10 cellular contexts compared by ENCODE assay signal in the genomic region with DNA sequence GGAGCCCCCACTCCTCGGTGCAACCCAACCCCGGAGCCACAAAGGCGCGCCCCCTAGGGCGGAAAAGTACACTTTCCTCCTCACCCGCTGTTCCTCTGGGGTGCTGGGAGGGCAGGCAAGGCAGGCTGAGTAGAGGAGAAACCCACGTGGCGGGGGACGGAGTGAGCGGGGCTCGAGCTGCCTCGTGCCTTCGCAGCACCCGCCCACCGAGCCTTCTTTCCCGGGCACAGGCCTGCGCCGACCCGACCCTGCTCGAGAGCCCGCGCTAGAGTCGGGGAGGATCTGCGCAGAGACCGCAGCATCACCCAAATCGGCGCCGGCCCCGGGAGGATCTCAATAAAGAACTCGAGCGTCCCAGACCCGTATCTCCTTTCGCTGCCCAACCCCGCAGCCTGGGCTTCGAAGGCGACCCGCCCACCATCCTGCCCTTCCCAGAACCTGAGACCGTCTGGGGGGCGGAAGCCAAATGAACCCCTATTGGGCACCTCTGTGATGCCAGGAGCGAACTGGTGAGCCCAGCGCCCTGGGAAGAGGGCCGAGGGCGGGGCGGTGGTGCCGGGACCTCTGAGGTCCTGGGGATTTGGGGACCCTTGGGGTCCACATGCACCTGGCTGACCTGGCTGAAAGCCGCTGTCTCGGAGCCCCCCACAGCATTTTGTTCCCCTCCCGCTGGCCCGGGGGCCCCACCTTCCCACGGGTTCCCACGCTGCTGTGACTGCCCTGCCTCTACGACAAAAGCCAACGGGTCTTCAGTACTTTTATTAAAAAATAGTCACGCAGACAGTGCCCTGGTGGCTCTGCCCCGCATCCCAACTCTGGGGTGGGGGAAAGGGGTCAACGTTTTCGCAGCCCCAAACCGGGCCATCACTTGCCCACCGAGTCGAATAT. TPM values are rescaled to one million over a fixed set of nuclear protein-coding genes. Genes with fewer than 3 reads are reported as not detected.
DNase-seq lines count a peak whose midpoint lies in the region; ATAC-seq and TF ChIP-seq lines count a peak whose summit lies in the region.
"Had no signal": no experiment of that assay in that cellular context is flagged by ENCODE, and none has a peak within 500 bp of the region (broad histone marks: within the 10 kb centered on the region; RNA-seq: fewer than 3 reads in every experiment).

No MANE protein-coding gene starts in this region.

- POLR2A ChIA-PET in AG04450 (lab: Yijun Ruan, JAX), result no interaction called here

- no peak overlapping the region for H3K18ac ChIP-seq in mesenchymal stem cell (ENCODE audit: low read depth in 1 of 2, low read length in 2 of 2)

- peaks cover 8% of the 10 kb centered on the region for H3K36me3 Mint-ChIP-seq in activated naive CD4-positive, alpha-beta T cell treated with anti-CD3 and anti-CD28 coated beads, Interleukin-2, amount 10 ng/mL, durations not matched to agents 7 days and 5 days
- H3K36me3 Mint-ChIP-seq in memory B cell, result peaks cover 16% of the 10 kb centered on the region
- H3K36me3 Mint-ChIP-seq in chondrocyte (ENCODE audit: low read depth), result peaks cover 15% of the 10 kb centered on the region

- H3K27me3 Mint-ChIP-seq in activated naive CD4-positive, alpha-beta T cell treated with anti-CD3 and anti-CD28 coated beads, Interleukin-2, amount 10 ng/mL, durations not matched to agents 7 days and 5 days, result peaks cover 46% of the 10 kb centered on the region
- peaks cover 4% of the 10 kb centered on the region for H3K27me3 Mint-ChIP-seq in memory B cell
- H3K27me3 Mint-ChIP-seq in chondrocyte (ENCODE audit: low read depth), result peaks cover 13% of the 10 kb centered on the region

- H2BK15ac ChIP-seq in mesenchymal stem cell (ENCODE audit: low read depth, poor library complexity, severe bottlenecking), result no peak overlapping the region

- CTCF ChIA-PET in AG04450 (lab: Charles Lee), result no interaction called here
- CTCF ChIA-PET in activated naive CD4-positive, alpha-beta T cell treated with anti-CD3 and anti-CD28 coated beads, Interleukin-2, amount 10 ng/mL, durations not matched to agents 7 days and 5 days (lab: Charles Lee), result no interaction called here

- whole genome bisulfite sequencing in mesenchymal stem cell, result 9% methylated on average over 58 of the region's 60 CpGs

- DNase-seq in AG04450 (ENCODE audit: low read depth, low spot score) (no peak), memory B cell (ENCODE audit: low spot score in 2 of 2) (peak in 1 of 2 donors; percentile 27), mesenchymal stem cell (no peak), chondrocyte (ENCODE audit: low spot score) (no peak), SJCRH30 (no peak)
- peak; percentile 56 for DNase-seq in activated naive CD4-positive, alpha-beta T cell treated with anti-CD3 and anti-CD28 coated beads, Interleukin-2, amount 10 ng/mL, durations not matched to agents 7 days and 5 days

- H3K79me1 ChIP-seq in mesenchymal stem cell (replicated peaks; ENCODE audit: low read length, poor library complexity, severe bottlenecking), result no peaks in the 10 kb centered on the region

- TF ChIP-seq CTCF in AG04450 (IDR thresholded peaks at IDR 0.05; ENCODE audit: low read depth, low read length) (0 out of 2 replicates have a peak, but pooled peaks have one; percentile 12), chondrocyte (IDR thresholded peaks at IDR 0.05) (no peak)

- H4K91ac ChIP-seq in mesenchymal stem cell (ENCODE audit: low read length), result no peak overlapping the region

- no peak overlapping the region for H2BK5ac ChIP-seq in mesenchymal stem cell (ENCODE audit: low read depth, low read length, poor library complexity, severe bottlenecking)

- no peak overlapping the region for H3K27ac Mint-ChIP-seq in activated naive CD4-positive, alpha-beta T cell treated with anti-CD3 and anti-CD28 coated beads, Interleukin-2, amount 10 ng/mL, durations not matched to agents 7 days and 5 days
- H3K27ac Mint-ChIP-seq in memory B cell (no peak overlapping the region), chondrocyte (ENCODE audit: unreplicated experiment) (no peak overlapping the region)

- peaks cover 15% of the 10 kb centered on the region for H3K36me3 ChIP-seq in HUES6 (ENCODE audit: control insufficient read depth, insufficient read depth, low read length)
- H3K36me3 ChIP-seq in mesenchymal stem cell (ENCODE audit: control insufficient read depth in 1 of 2, insufficient read depth in 2 of 2, low read depth in 1 of 2, low read length in 2 of 2), result peaks cover 12 to 27% of the 10 kb centered on the region in 2 experiments
- peaks cover 4% of the 10 kb centered on the region; the same call in 1 of the 2 replicates for H3K36me3 ChIP-seq in SJCRH30

- H3K9ac ChIP-seq in HUES6 (ENCODE audit: low read length), result no peak overlapping the region
- no peak overlapping the region for H3K9ac ChIP-seq in mesenchymal stem cell (ENCODE audit: low read length)

- H3K9me3 Mint-ChIP-seq in activated naive CD4-positive, alpha-beta T cell treated with anti-CD3 and anti-CD28 coated beads, Interleukin-2, amount 10 ng/mL, durations not matched to agents 7 days and 5 days, result no peaks in the 10 kb centered on the region
- H3K9me3 Mint-ChIP-seq in memory B cell (no peaks in the 10 kb centered on the region), chondrocyte (ENCODE audit: low read depth) (no peaks in the 10 kb centered on the region)

- H3K9me3 ChIP-seq in AG04450 (ENCODE audit: control insufficient read depth, insufficient read depth, low read length), result peaks cover 5% of the 10 kb centered on the region; the same call in 1 of the 2 replicates
- H3K9me3 ChIP-seq in HUES6 (ENCODE audit: control insufficient read depth, insufficient read depth, low read depth, low read length), result no peaks in the 10 kb centered on the region
- peaks cover 6% of the 10 kb centered on the region for H3K9me3 ChIP-seq in mesenchymal stem cell (ENCODE audit: control insufficient read depth, low read length)
- no peaks in the 10 kb centered on the region for H3K9me3 ChIP-seq in SJCRH30 (replicated peaks)

- H3K23ac ChIP-seq in mesenchymal stem cell (ENCODE audit: low read length in 2 of 2), result peak overlapping the region in 1 of 2 experiments; percentile 26

- peaks cover 38% of the 10 kb centered on the region for H3K27me3 ChIP-seq in AG04450 (ENCODE audit: control insufficient read depth, insufficient read depth, low read length)
- H3K27me3 ChIP-seq in HUES6 (ENCODE audit: control insufficient read depth, insufficient read depth, low read length), result peaks cover 48% of the 10 kb centered on the region
- H3K27me3 ChIP-seq in mesenchymal stem cell (ENCODE audit: control insufficient read depth in 1 of 2, insufficient read depth in 1 of 2, low read length in 2 of 2), result peaks cover 43 to 48% of the 10 kb centered on the region in 2 experiments
- no peaks in the 10 kb centered on the region for H3K27me3 ChIP-seq in SJCRH30

- no peak overlapping the region for H2BK12ac ChIP-seq in mesenchymal stem cell (ENCODE audit: low read length in 2 of 2)

- no peak overlapping the region for H3K4ac ChIP-seq in mesenchymal stem cell (ENCODE audit: low read depth in 1 of 2, low read length in 2 of 2)

- H3K27ac ChIP-seq in AG04450 (ENCODE audit: low read depth, low read length) (no peak overlapping the region), HUES6 (ENCODE audit: low read depth, low read length) (no peak overlapping the region), mesenchymal stem cell (ENCODE audit: low read length, poor library complexity, severe bottlenecking) (no peak overlapping the region), SJCRH30 (no peak overlapping the region)
- H3K27ac ChIP-seq: skin epidermis, VCaP had no signal

- H2AFZ ChIP-seq in mesenchymal stem cell (ENCODE audit: low read depth, low read length), result no peak overlapping the region

- no peak overlapping the region for H2AK5ac ChIP-seq in mesenchymal stem cell (ENCODE audit: low read length, severe bottlenecking)

- peak overlapping the region; percentile 31 for H3K4me3 Mint-ChIP-seq in activated naive CD4-positive, alpha-beta T cell treated with anti-CD3 and anti-CD28 coated beads, Interleukin-2, amount 10 ng/mL, durations not matched to agents 7 days and 5 days
- H3K4me3 Mint-ChIP-seq in memory B cell, result peak overlapping the region; percentile 59
- H3K4me3 Mint-ChIP-seq in chondrocyte (ENCODE audit: unreplicated experiment), result no peak overlapping the region

- no peak overlapping the region for H4K8ac ChIP-seq in mesenchymal stem cell (ENCODE audit: low read length)

- H2BK120ac ChIP-seq in mesenchymal stem cell (ENCODE audit: low read depth, low read length), result no peak overlapping the region

- H3K4me2 ChIP-seq in mesenchymal stem cell (ENCODE audit: low read length, poor library complexity, severe bottlenecking), result no peak overlapping the region

- peaks cover 20% of the 10 kb centered on the region for H3K4me1 ChIP-seq in HUES6 (ENCODE audit: control insufficient read depth, insufficient read depth, low read length)
- H3K4me1 ChIP-seq in mesenchymal stem cell (ENCODE audit: control insufficient read depth, insufficient read depth, low read depth, low read length), result peaks cover 16% of the 10 kb centered on the region
- no peaks in the 10 kb centered on the region; the same call in 1 of the 2 replicates for H3K4me1 ChIP-seq in SJCRH30

- no peak overlapping the region for H3K14ac ChIP-seq in mesenchymal stem cell (ENCODE audit: low read length in 2 of 2)

- ATAC-seq in memory B cell (ENCODE audit: low read depth) (peak; percentile 50), GM21717 (IDR thresholded peaks at IDR 0.05; ENCODE audit: unreplicated experiment) (no peak)

- H3K4me3 ChIP-seq in AG04450 (ENCODE audit: low read depth, low read length), result no peak overlapping the region
- peak overlapping the region; percentile 51 for H3K4me3 ChIP-seq in HUES6 (ENCODE audit: low read depth, low read length)
- H3K4me3 ChIP-seq in mesenchymal stem cell (ENCODE audit: insufficient read depth in 1 of 2, low read depth in 1 of 2, low read length in 2 of 2), result peak overlapping the region in 1 of 2 experiments; percentile 18
- no peak overlapping the region for H3K4me3 ChIP-seq in SJCRH30

- H3K4me1 Mint-ChIP-seq in activated naive CD4-positive, alpha-beta T cell treated with anti-CD3 and anti-CD28 coated beads, Interleukin-2, amount 10 ng/mL, durations not matched to agents 7 days and 5 days, result peaks cover 9% of the 10 kb centered on the region
- H3K4me1 Mint-ChIP-seq in memory B cell (peaks cover 8% of the 10 kb centered on the region), chondrocyte (ENCODE audit: low read depth) (peaks cover 9% of the 10 kb centered on the region)

RNA-seq across cellular contexts. Expression of gene UCN, which starts 1.3 kb away (rescaled TPM):
- polyA plus RNA-seq in AG04450 (2011; rRNA removed), result 0.40 TPM in 1 of 2 replicates, not detected in the other
- polyA minus RNA-seq in AG04450 (2011; rRNA and poly(A)+ RNA removed), result not detected in 2 replicates
- polyA plus RNA-seq in mesenchymal stem cell (2013, experiment 1 of 2), result 0.23 TPM
- polyA plus RNA-seq in mesenchymal stem cell (2013, experiment 2 of 2), result 0.19 TPM
- total RNA-seq in chondrocyte, result 1.2 to 2.7 TPM (median 1.5 TPM) in 3 replicates
- total RNA-seq in SJCRH30 (2014; rRNA removed; shearing (Covaris generic)), result 0.32 and 1.6 TPM in 2 replicates

RNA-seq across cellular contexts. Expression of gene MPV17, which starts 16.0 kb away (rescaled TPM):
- polyA plus RNA-seq in AG04450 (2011; rRNA removed), result 183 and 191 TPM in 2 replicates
- 157 and 184 TPM in 2 replicates for polyA minus RNA-seq in AG04450 (2011; rRNA and poly(A)+ RNA removed)
- polyA plus RNA-seq in mesenchymal stem cell (2013, experiment 1 of 2), result 214 TPM
- 216 TPM for polyA plus RNA-seq in mesenchymal stem cell (2013, experiment 2 of 2)
- total RNA-seq in chondrocyte, result 57.6 to 68.7 TPM (median 57.7 TPM) in 3 replicates
- total RNA-seq in SJCRH30 (2014; rRNA removed; shearing (Covaris generic)), result 74.2 and 76.6 TPM in 2 replicates

RNA-seq across cellular contexts. Expression of gene TRIM54, which starts 24.7 kb away (rescaled TPM):
- polyA plus RNA-seq in AG04450 (2011; rRNA removed), result 0.05 TPM in 1 of 2 replicates, not detected in the other
- polyA minus RNA-seq in AG04450 (2011; rRNA and poly(A)+ RNA removed), result not detected in 2 replicates
- polyA plus RNA-seq in mesenchymal stem cell (2013, experiment 1 of 2), result 0.01 TPM
- not detected for polyA plus RNA-seq in mesenchymal stem cell (2013, experiment 2 of 2)
- total RNA-seq in chondrocyte, result not detected in 3 replicates
- total RNA-seq in SJCRH30 (2014; rRNA removed; shearing (Covaris generic)), result 0.23 and 0.34 TPM in 2 replicates

RNA-seq across cellular contexts. Expression of gene DNAJC5G, which starts 31.7 kb away (rescaled TPM):
- polyA plus RNA-seq in AG04450 (2011; rRNA removed), result not detected in 2 replicates
- not detected in 2 replicates for polyA minus RNA-seq in AG04450 (2011; rRNA and poly(A)+ RNA removed)
- not detected for polyA plus RNA-seq in mesenchymal stem cell (2013, experiment 1 of 2)
- not detected for polyA plus RNA-seq in mesenchymal stem cell (2013, experiment 2 of 2)
- total RNA-seq in chondrocyte, result not detected in 3 replicates
- not detected in 2 replicates for total RNA-seq in SJCRH30 (2014; rRNA removed; shearing (Covaris generic))

RNA-seq across cellular contexts. Expression of gene SLC30A3, which starts 44.1 kb away (rescaled TPM):
- 0.04 and 0.07 TPM in 2 replicates for polyA plus RNA-seq in AG04450 (2011; rRNA removed)
- polyA minus RNA-seq in AG04450 (2011; rRNA and poly(A)+ RNA removed), result not detected in 2 replicates
- 0.03 TPM for polyA plus RNA-seq in mesenchymal stem cell (2013, experiment 1 of 2)
- 0.05 TPM for polyA plus RNA-seq in mesenchymal stem cell (2013, experiment 2 of 2)
- total RNA-seq in chondrocyte, result 0.17 to 0.31 TPM in 2 of 3 replicates, not detected in the other
- 4.4 and 4.9 TPM in 2 replicates for total RNA-seq in SJCRH30 (2014; rRNA removed; shearing (Covaris generic))
